ENCODE assay signal across 24 cellular contexts in the genomic region with DNA sequence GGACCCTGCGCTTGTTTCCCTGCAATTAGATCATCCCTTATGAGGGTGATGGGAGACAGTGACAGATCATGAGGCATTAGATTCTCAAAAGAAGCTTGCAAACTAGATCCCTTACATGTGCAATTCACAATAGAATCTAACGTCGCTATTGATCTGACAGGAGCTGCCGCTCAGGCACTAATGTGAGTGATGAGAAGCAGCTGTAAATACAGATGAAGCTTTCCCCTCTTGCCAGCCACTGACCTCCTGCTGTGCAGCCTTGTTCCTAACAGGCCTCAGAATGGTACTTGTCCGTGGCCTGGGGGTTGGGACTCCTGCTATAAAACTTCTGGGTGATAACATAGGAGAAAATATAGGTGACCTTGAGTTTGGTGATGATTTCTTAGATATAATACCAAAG.
DNase-seq lines count a peak whose midpoint lies in the region; ATAC-seq and TF ChIP-seq lines count a peak whose summit lies in the region.
"Had no signal": no experiment of that assay in that cellular context is flagged by ENCODE, and none has a peak within 500 bp of the region (broad histone marks: within the 10 kb centered on the region; RNA-seq: fewer than 3 reads in every experiment).

No MANE protein-coding gene starts in this region.

- H3K4me3 Mint-ChIP-seq in naive thymus-derived CD8-positive, alpha-beta T cell, result no peak overlapping the region
- no peak overlapping the region for H3K4me3 Mint-ChIP-seq in progenitor cell of endocrine pancreas (ENCODE audit: low read depth)
- H3K4me3 Mint-ChIP-seq: activated CD4-positive, alpha-beta T cell treated with anti-CD3 and anti-CD28 coated beads for 36 hours; activated CD8-positive, alpha-beta T cell treated with anti-CD3 and anti-CD28 coated beads, Interleukin-2, amount 10 ng/mL, durations not matched to agents 7 days and 5 days; activated naive CD8-positive, alpha-beta T cell; CD4-positive, alpha-beta memory T cell; effector memory CD8-positive, alpha-beta T cell; memory B cell had no signal

- no peak overlapping the region for H3K27ac Mint-ChIP-seq in naive thymus-derived CD8-positive, alpha-beta T cell
- no peak overlapping the region for H3K27ac Mint-ChIP-seq in progenitor cell of endocrine pancreas
- H3K27ac Mint-ChIP-seq: activated CD4-positive, alpha-beta T cell treated with anti-CD3 and anti-CD28 coated beads for 36 hours; activated CD8-positive, alpha-beta T cell treated with anti-CD3 and anti-CD28 coated beads, Interleukin-2, amount 10 ng/mL, durations not matched to agents 7 days and 5 days; activated naive CD8-positive, alpha-beta T cell; CD4-positive, alpha-beta memory T cell; effector memory CD8-positive, alpha-beta T cell; memory B cell had no signal

- no peaks in the 10 kb centered on the region for H3K27me3 Mint-ChIP-seq in naive thymus-derived CD8-positive, alpha-beta T cell
- no peaks in the 10 kb centered on the region for H3K27me3 Mint-ChIP-seq in progenitor cell of endocrine pancreas
- H3K27me3 Mint-ChIP-seq: activated CD4-positive, alpha-beta T cell treated with anti-CD3 and anti-CD28 coated beads for 36 hours; activated naive CD8-positive, alpha-beta T cell; CD4-positive, alpha-beta memory T cell; effector memory CD8-positive, alpha-beta T cell; memory B cell had no signal

- H3K4me1 Mint-ChIP-seq in naive thymus-derived CD8-positive, alpha-beta T cell, result no peaks in the 10 kb centered on the region
- peaks cover 2% of the 10 kb centered on the region for H3K4me1 Mint-ChIP-seq in progenitor cell of endocrine pancreas (ENCODE audit: low read depth)
- H3K4me1 Mint-ChIP-seq: activated CD4-positive, alpha-beta T cell treated with anti-CD3 and anti-CD28 coated beads for 36 hours; CD4-positive, alpha-beta memory T cell; memory B cell had no signal

- POLR2A ChIA-PET in naive thymus-derived CD8-positive, alpha-beta T cell (lab: Charles Lee), result no interaction called here

- ATAC-seq in naive thymus-derived CD8-positive, alpha-beta T cell, result no peak
- ATAC-seq: activated CD4-positive, alpha-beta T cell treated with anti-CD3 and anti-CD28 coated beads for 36 hours; activated CD8-positive, alpha-beta T cell treated with anti-CD3 and anti-CD28 coated beads, Interleukin-2, amount 10 ng/mL, durations not matched to agents 7 days and 5 days; effector memory CD8-positive, alpha-beta T cell; heart right ventricle; left lobe of liver had no signal

- H3K36me3 Mint-ChIP-seq in naive thymus-derived CD8-positive, alpha-beta T cell, result no peaks in the 10 kb centered on the region
- H3K36me3 Mint-ChIP-seq in progenitor cell of endocrine pancreas (ENCODE audit: insufficient read depth), result no peaks in the 10 kb centered on the region
- H3K36me3 Mint-ChIP-seq: activated naive CD8-positive, alpha-beta T cell; CD4-positive, alpha-beta memory T cell; memory B cell had no signal

- no peak for TF ChIP-seq CTCF in progenitor cell of endocrine pancreas (IDR thresholded peaks at IDR 0.05; ENCODE audit: unreplicated experiment)

- DNase-seq in NCI-H2227 (lab: John Stamatoyannopoulos, UW; ENCODE audit: unreplicated experiment) (peak; percentile 6), NCI-H2227 treated with DMSO at 0.1 percent for 48 hours (lab: John Stamatoyannopoulos, UW) (no peak), NCI-H69 (lab: John Stamatoyannopoulos, UW) (peak; percentile 6), iPS DF 19.7 (ENCODE audit: low read depth, low spot score) (peak; percentile 7), A172 (ENCODE audit: low spot score) (no peak), progenitor cell of endocrine pancreas (ENCODE audit: low spot score, unreplicated experiment) (no peak), EL (no peak)
- DNase-seq in naive thymus-derived CD8-positive, alpha-beta T cell, result no peak
- DNase-seq: activated CD4-positive, alpha-beta T cell treated with anti-CD3 and anti-CD28 coated beads for 36 hours; activated CD8-positive, alpha-beta T cell treated with anti-CD3 and anti-CD28 coated beads, Interleukin-2, amount 10 ng/mL, durations not matched to agents 7 days and 5 days; anterior cingulate cortex; CD4-positive, alpha-beta memory T cell; colonic mucosa; DMS 273 treated with DMSO at 0.1 percent for 48 hours; effector memory CD8-positive, alpha-beta T cell; HCEC 1CT; heart right ventricle; NCI-H1436; NCI-H82; occipital lobe; stimulated activated naive CD4-positive, alpha-beta T cell treated with Interleukin-2 at 50 U/mL for 16 hours had no signal

- H3K9me3 Mint-ChIP-seq in naive thymus-derived CD8-positive, alpha-beta T cell, result peaks cover 0 to 28% (median 6%) of the 10 kb centered on the region in 9 donors
- H3K9me3 Mint-ChIP-seq in progenitor cell of endocrine pancreas (ENCODE audit: low read depth), result no peaks in the 10 kb centered on the region

Comparison
In these comparisons a context has a peak if more than half of its experiments do, and no peak if none do; other contexts are left out.
1. DNase-seq: peak in NCI-H2227 (single experiment), NCI-H69 (single experiment) and iPS DF 19.7 (single experiment); none in NCI-H2227 treated with DMSO at 0.1 percent for 48 hours (single experiment), A172 (single experiment), naive thymus-derived CD8-positive, alpha-beta T cell (0 of 10), progenitor cell of endocrine pancreas (single experiment) and EL (single experiment).